2 cellular contexts compared by ENCODE assay signal in genomic region chr7:112162161-112163020, GRCh38.
TF ChIP-seq lines count a peak whose summit lies in the region.

No MANE protein-coding gene starts in this region.

TF ChIP-seq in HepG2, 621 proteins besides CTCF, POLR2A, EP300 and RAD21 (continues in another document):
- TF ChIP-seq HOMEZ (CRISPR knock-in tag; IDR thresholded peaks at IDR 0.05; ENCODE audit: low read depth) (peak; percentile 58; the same call in 1 of the 2 replicates), PCBP2 (optimal IDR thresholded peaks at IDR 0.05; ENCODE audit: low read depth, low read length, poor library complexity, severe bottlenecking) (peak; percentile 32), WIZ (CRISPR knock-in tag; IDR thresholded peaks at IDR 0.05) (no peak), SRSF4 (IDR thresholded peaks at IDR 0.05; ENCODE audit: low read depth, low read length, poor library complexity, severe bottlenecking) (no peak), STAG1 (CRISPR knock-in tag; IDR thresholded peaks at IDR 0.05) (0 out of 2 replicates have a peak, but pooled peaks have one; percentile 12), ZNF138 (CRISPR knock-in tag; IDR thresholded peaks at IDR 0.05; ENCODE audit: low read depth) (no peak), ZNF563 (CRISPR knock-in tag; IDR thresholded peaks at IDR 0.05) (no peak), GABPB1 (CRISPR knock-in tag; IDR thresholded peaks at IDR 0.05) (peak; percentile 31; the same call in 1 of the 2 replicates), FOXO1 (CRISPR knock-in tag; IDR thresholded peaks at IDR 0.05) (peak; percentile 59; the same call in 1 of the 2 replicates), SKI (IDR thresholded peaks at IDR 0.05; ENCODE audit: partially characterized antibody) (peak; percentile 13), DPF2 (CRISPR knock-in tag; IDR thresholded peaks at IDR 0.05; ENCODE audit: borderline replicate concordance, low read depth) (peak; percentile 28; the same call in 1 of the 2 replicates), ZSCAN22 (CRISPR knock-in tag; IDR thresholded peaks at IDR 0.05) (no peak)
- TF ChIP-seq, protein P1, sequence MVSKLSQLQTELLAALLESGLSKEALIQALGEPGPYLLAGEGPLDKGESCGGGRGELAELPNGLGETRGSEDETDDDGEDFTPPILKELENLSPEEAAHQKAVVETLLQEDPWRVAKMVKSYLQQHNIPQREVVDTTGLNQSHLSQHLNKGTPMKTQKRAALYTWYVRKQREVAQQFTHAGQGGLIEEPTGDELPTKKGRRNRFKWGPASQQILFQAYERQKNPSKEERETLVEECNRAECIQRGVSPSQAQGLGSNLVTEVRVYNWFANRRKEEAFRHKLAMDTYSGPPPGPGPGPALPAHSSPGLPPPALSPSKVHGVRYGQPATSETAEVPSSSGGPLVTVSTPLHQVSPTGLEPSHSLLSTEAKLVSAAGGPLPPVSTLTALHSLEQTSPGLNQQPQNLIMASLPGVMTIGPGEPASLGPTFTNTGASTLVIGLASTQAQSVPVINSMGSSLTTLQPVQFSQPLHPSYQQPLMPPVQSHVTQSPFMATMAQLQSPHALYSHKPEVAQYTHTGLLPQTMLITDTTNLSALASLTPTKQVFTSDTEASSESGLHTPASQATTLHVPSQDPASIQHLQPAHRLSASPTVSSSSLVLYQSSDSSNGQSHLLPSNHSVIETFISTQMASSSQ (IDR thresholded peaks at IDR 0.05; ENCODE audit: low read depth), result no peak
- TF ChIP-seq, protein P1 (CRISPR knock-in tag; IDR thresholded peaks at IDR 0.05; ENCODE audit: borderline replicate concordance), result peak; percentile 42; the same call in 1 of the 2 replicates
- TF ChIP-seq, protein P2, sequence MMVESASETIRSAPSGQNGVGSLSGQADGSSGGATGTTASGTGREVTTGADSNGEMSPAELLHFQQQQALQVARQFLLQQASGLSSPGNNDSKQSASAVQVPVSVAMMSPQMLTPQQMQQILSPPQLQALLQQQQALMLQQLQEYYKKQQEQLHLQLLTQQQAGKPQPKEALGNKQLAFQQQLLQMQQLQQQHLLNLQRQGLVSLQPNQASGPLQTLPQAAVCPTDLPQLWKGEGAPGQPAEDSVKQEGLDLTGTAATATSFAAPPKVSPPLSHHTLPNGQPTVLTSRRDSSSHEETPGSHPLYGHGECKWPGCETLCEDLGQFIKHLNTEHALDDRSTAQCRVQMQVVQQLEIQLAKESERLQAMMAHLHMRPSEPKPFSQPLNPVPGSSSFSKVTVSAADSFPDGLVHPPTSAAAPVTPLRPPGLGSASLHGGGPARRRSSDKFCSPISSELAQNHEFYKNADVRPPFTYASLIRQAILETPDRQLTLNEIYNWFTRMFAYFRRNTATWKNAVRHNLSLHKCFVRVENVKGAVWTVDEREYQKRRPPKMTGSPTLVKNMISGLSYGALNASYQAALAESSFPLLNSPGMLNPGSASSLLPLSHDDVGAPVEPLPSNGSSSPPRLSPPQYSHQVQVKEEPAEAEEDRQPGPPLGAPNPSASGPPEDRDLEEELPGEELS (CRISPR knock-in tag; IDR thresholded peaks at IDR 0.05), result peak; percentile 70; the same call in 1 of the 2 replicates

TF ChIP-seq in GM12891, 5 proteins besides CTCF, POLR2A, EP300 and RAD21:
- TF ChIP-seq POLR2AphosphoS5 (IDR thresholded peaks at IDR 0.05; ENCODE audit: low read depth, low read length) (no peak), SPI1 (IDR thresholded peaks at IDR 0.05; ENCODE audit: low read depth, low read length) (no peak), POU2F2 (IDR thresholded peaks at IDR 0.05; ENCODE audit: low read depth, low read length) (no peak), TAF1 (IDR thresholded peaks at IDR 0.05; ENCODE audit: low read depth, low read length) (no peak), PAX5 (IDR thresholded peaks at IDR 0.05; ENCODE audit: insufficient read depth, low read length, severe bottlenecking) (no peak)
